ENCODE assay signal across 8 cellular contexts in genomic region chr6:26045046-26045938, GRCh38. TPM values are rescaled to one million over a fixed set of nuclear protein-coding genes. Genes with fewer than 3 reads are reported as not detected.
DNase-seq lines count a peak whose midpoint lies in the region; ATAC-seq lines count a peak whose summit lies in the region.

No MANE protein-coding gene starts in this region.

- no peaks in the 10 kb centered on the region for H3K9me3 ChIP-seq in mononuclear cell (ENCODE audit: low read depth, low read length)

- POLR2A ChIA-PET in activated CD8-positive, alpha-beta T cell treated with anti-CD3 and anti-CD28 coated beads, Interleukin-2, amount 10 ng/mL, durations not matched to agents 7 days and 5 days (lab: Charles Lee), result interaction anchor here (0.6 to 9.6 kb wide), 45 partner anchors 12 to 1848 kb away, joined by 3 to 1951 read pairs (median 7); partner anchors contain the start of gene HFE

- ATAC-seq in GM18502 (IDR thresholded peaks at IDR 0.05; ENCODE audit: poor library complexity, unreplicated experiment), result peak; percentile 54
- peak; percentile 40 for ATAC-seq in HG02943 (IDR thresholded peaks at IDR 0.05; ENCODE audit: low read depth, unreplicated experiment)
- ATAC-seq in activated CD8-positive, alpha-beta T cell treated with anti-CD3 and anti-CD28 coated beads, Interleukin-2, amount 10 ng/mL, durations not matched to agents 7 days and 5 days, result peak; percentile 55
- peak; percentile 57 for ATAC-seq in effector memory CD8-positive, alpha-beta T cell (replicated peaks)
- peak; percentile 63 for ATAC-seq in stimulated activated naive CD8-positive, alpha-beta T cell treated with anti-CD3 and anti-CD28 coated beads, Interleukin-15, amount 100 ng/mL, for 72 hours

- CTCF ChIA-PET in activated CD8-positive, alpha-beta T cell treated with anti-CD3 and anti-CD28 coated beads, Interleukin-2, amount 10 ng/mL, durations not matched to agents 7 days and 5 days (lab: Charles Lee), result interaction anchor here (1.0 to 4.6 kb wide), 7 partner anchors 9 to 53 kb away, joined by 3 to 57 read pairs (median 10); a partner anchor contains a TSS

- no peaks in the 10 kb centered on the region for H3K27me3 Mint-ChIP-seq in activated CD8-positive, alpha-beta T cell treated with anti-CD3 and anti-CD28 coated beads, Interleukin-2, amount 10 ng/mL, durations not matched to agents 7 days and 5 days (ENCODE audit: low read depth)
- H3K27me3 Mint-ChIP-seq in effector memory CD8-positive, alpha-beta T cell, result no peaks in the 10 kb centered on the region
- no peaks in the 10 kb centered on the region for H3K27me3 Mint-ChIP-seq in stimulated activated naive CD8-positive, alpha-beta T cell treated with anti-CD3 and anti-CD28 coated beads, Interleukin-15, amount 100 ng/mL, for 72 hours

- H3K36me3 Mint-ChIP-seq in activated CD8-positive, alpha-beta T cell treated with anti-CD3 and anti-CD28 coated beads, Interleukin-2, amount 10 ng/mL, durations not matched to agents 7 days and 5 days (ENCODE audit: low read depth), result peaks cover 14% of the 10 kb centered on the region
- H3K36me3 Mint-ChIP-seq in effector memory CD8-positive, alpha-beta T cell (ENCODE audit: insufficient read depth), result peaks cover 30% of the 10 kb centered on the region

- H3K4me3 Mint-ChIP-seq in activated CD8-positive, alpha-beta T cell treated with anti-CD3 and anti-CD28 coated beads, Interleukin-2, amount 10 ng/mL, durations not matched to agents 7 days and 5 days, result peak overlapping the region; percentile 88
- peak overlapping the region; percentile 88 to 94 for H3K4me3 Mint-ChIP-seq in effector memory CD8-positive, alpha-beta T cell
- H3K4me3 Mint-ChIP-seq in stimulated activated naive CD8-positive, alpha-beta T cell treated with anti-CD3 and anti-CD28 coated beads, Interleukin-15, amount 100 ng/mL, for 72 hours, result peak overlapping the region; percentile 86 to 89

- DNase-seq in NCI-H2171 treated with DMSO at 0.1 percent for 48 hours (lab: John Stamatoyannopoulos, UW), result peak; percentile 95
- peak; percentile 91 for DNase-seq in activated CD8-positive, alpha-beta T cell treated with anti-CD3 and anti-CD28 coated beads, Interleukin-2, amount 10 ng/mL, durations not matched to agents 7 days and 5 days
- peak; percentile 85 to 88 (median 88) for DNase-seq in effector memory CD8-positive, alpha-beta T cell
- DNase-seq in stimulated activated naive CD8-positive, alpha-beta T cell treated with anti-CD3 and anti-CD28 coated beads, Interleukin-15, amount 100 ng/mL, for 72 hours, result peak; percentile 87 to 90
- DNase-seq in NCI-H69 (lab: John Stamatoyannopoulos, UW), result no peak

- peaks cover 25% of the 10 kb centered on the region for H3K4me1 ChIP-seq in mononuclear cell (ENCODE audit: insufficient read depth, low read length)

- peak overlapping the region; percentile 68 for H3K4me3 ChIP-seq in mononuclear cell (ENCODE audit: low read length)

- peak overlapping the region; percentile 99 for H3K27ac Mint-ChIP-seq in activated CD8-positive, alpha-beta T cell treated with anti-CD3 and anti-CD28 coated beads, Interleukin-2, amount 10 ng/mL, durations not matched to agents 7 days and 5 days
- peak overlapping the region; percentile 91 to 94 for H3K27ac Mint-ChIP-seq in effector memory CD8-positive, alpha-beta T cell
- H3K27ac Mint-ChIP-seq in stimulated activated naive CD8-positive, alpha-beta T cell treated with anti-CD3 and anti-CD28 coated beads, Interleukin-15, amount 100 ng/mL, for 72 hours, result peak overlapping the region; percentile 98 to 99

- no peaks in the 10 kb centered on the region for H3K9me3 Mint-ChIP-seq in activated CD8-positive, alpha-beta T cell treated with anti-CD3 and anti-CD28 coated beads, Interleukin-2, amount 10 ng/mL, durations not matched to agents 7 days and 5 days (ENCODE audit: insufficient read depth)
- H3K9me3 Mint-ChIP-seq in effector memory CD8-positive, alpha-beta T cell, result no peaks in the 10 kb centered on the region
- H3K9me3 Mint-ChIP-seq in stimulated activated naive CD8-positive, alpha-beta T cell treated with anti-CD3 and anti-CD28 coated beads, Interleukin-15, amount 100 ng/mL, for 72 hours, result no peaks in the 10 kb centered on the region

- H3K27me3 ChIP-seq in mononuclear cell (ENCODE audit: insufficient read depth, low read length), result no peaks in the 10 kb centered on the region

- H3K4me1 Mint-ChIP-seq in activated CD8-positive, alpha-beta T cell treated with anti-CD3 and anti-CD28 coated beads, Interleukin-2, amount 10 ng/mL, durations not matched to agents 7 days and 5 days (ENCODE audit: low read depth), result peaks cover 43% of the 10 kb centered on the region
- H3K4me1 Mint-ChIP-seq in effector memory CD8-positive, alpha-beta T cell (ENCODE audit: low read depth in 2 of 2), result peaks cover 15 to 18% of the 10 kb centered on the region in 2 donors
- H3K4me1 Mint-ChIP-seq in stimulated activated naive CD8-positive, alpha-beta T cell treated with anti-CD3 and anti-CD28 coated beads, Interleukin-15, amount 100 ng/mL, for 72 hours, result peaks cover 28% of the 10 kb centered on the region

RNA-seq across cellular contexts. Expression of gene HFE, which starts 41.9 kb away (rescaled TPM):
- total RNA-seq in activated CD8-positive, alpha-beta T cell treated with anti-CD3 and anti-CD28 coated beads, Interleukin-2, amount 10 ng/mL, durations not matched to agents 7 days and 5 days, result 1 to 10 TPM; 4.3 TPM
- 1.5 TPM for total RNA-seq in mononuclear cell
